In the genomic region with DNA sequence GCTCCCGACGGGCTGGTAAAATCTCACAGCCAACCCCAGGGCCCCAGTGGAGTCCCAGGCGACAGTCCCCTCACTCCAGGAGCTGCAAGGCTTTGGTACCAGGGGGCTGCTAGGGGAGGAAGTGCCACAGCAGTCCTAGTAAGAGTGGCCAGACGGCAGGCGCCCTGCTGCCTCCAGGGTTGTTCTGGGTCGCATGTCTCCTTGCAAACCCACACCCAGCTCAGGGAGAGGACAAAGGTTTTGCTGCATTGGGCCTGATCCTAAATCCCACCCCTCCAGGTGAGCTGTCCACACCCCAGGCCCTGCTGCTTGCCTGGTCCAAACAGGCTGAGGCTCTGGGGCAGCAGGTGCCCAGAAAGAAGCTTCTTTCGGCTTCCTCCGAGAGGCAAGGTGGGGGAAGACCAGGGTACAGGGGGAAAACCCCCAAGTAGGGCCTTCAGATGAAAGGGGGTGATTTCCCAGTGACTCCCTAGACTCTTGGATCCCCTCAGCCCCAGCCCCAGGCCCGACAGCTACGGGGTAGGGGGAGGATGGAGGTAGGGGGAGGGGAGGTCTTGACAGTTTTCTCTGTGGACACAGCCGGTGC, we compare ENCODE assay signal across 9 cellular contexts. TPM values are rescaled to one million over a fixed set of nuclear protein-coding genes. Genes with fewer than 3 reads are reported as not detected.
DNase-seq lines count a peak whose midpoint lies in the region; ATAC-seq and TF ChIP-seq lines count a peak whose summit lies in the region.
"Had no signal": no experiment of that assay in that cellular context is flagged by ENCODE, and none has a peak within 500 bp of the region (broad histone marks: within the 10 kb centered on the region; RNA-seq: fewer than 3 reads in every experiment).

No MANE protein-coding gene starts in this region.

- no peak overlapping the region for H3K27ac ChIP-seq in uterus
- H3K27ac ChIP-seq in substantia nigra (ENCODE audit: low read depth, low read length, poor library complexity, severe bottlenecking): no peak overlapping the region

- no peak for TF ChIP-seq CTCF in uterus (IDR thresholded peaks at IDR 0.05)

- TF ChIP-seq POLR2A in GM18526 (IDR thresholded peaks at IDR 0.05; ENCODE audit: extremely low read depth, insufficient read length): peak; percentile 13
- no peak for TF ChIP-seq POLR2A in uterus (IDR thresholded peaks at IDR 0.05)

- no peaks in the 10 kb centered on the region for H3K9me3 ChIP-seq in uterus

- H3K36me3 ChIP-seq in uterus: no peaks in the 10 kb centered on the region

- H3K4me3 ChIP-seq in uterus: no peak overlapping the region

- H3K27me3 ChIP-seq in uterus: peaks cover 0 to 2% of the 10 kb centered on the region in 2 donors

- intact Hi-C loops in left cardiac atrium (cut with DNase I) (no loop called here), uterus (cut with DNase I; ENCODE audit: low total_unique reads) (no loop called here)

- ATAC-seq in HG03135 (IDR thresholded peaks at IDR 0.05; ENCODE audit: unreplicated experiment) (peak; percentile 56), left cardiac atrium (no peak), GM19467 (IDR thresholded peaks at IDR 0.05; ENCODE audit: unreplicated experiment) (no peak)

- no peaks in the 10 kb centered on the region for H3K4me1 ChIP-seq in uterus

- DNase-seq in ELF-1 (ENCODE audit: low read depth, low spot score) (peak; percentile 49), left cardiac atrium (peak; percentile 4), uterus (no peak), CD1c-positive myeloid dendritic cell (ENCODE audit: extremely low spot score) (no peak), substantia nigra (lab: John Stamatoyannopoulos, UW) (no peak)
- DNase-seq: NCI-H1417 had no signal

RNA-seq across cellular contexts. Expression of gene KCP, which starts 4.2 kb away (rescaled TPM):
- under 1 TPM; 0.31 to 0.50 TPM for total RNA-seq in left cardiac atrium
- 1 to 10 TPM in 1 of 4 donors, under 1 TPM in 1, not detected in 2; 0.18 to 3.5 TPM for total RNA-seq in uterus

RNA-seq across cellular contexts. Expression of gene IRF5, which starts 23.1 kb away (rescaled TPM):
- 1 to 10 TPM; 4.6 to 5.6 TPM for total RNA-seq in left cardiac atrium
- 10 to 100 TPM in 1 of 4 donors, 1 to 10 TPM in 3; 2.0 to 52.5 (median 4.5) TPM for total RNA-seq in uterus

RNA-seq across cellular contexts. Expression of gene ATP6V1F, which starts 52.0 kb away (rescaled TPM):
- total RNA-seq in left cardiac atrium (100 to 1,000 TPM; 117 to 119 TPM), uterus (100 to 1,000 TPM in 1 of 4 donors, 10 to 100 TPM in 3; 31.2 to 137 (median 61.3) TPM)

Comparison
In these comparisons a context has a peak if more than half of its experiments do, and no peak if none do; other contexts are left out.
1. DNase-seq: peak in ELF-1 (single experiment) and left cardiac atrium (single experiment); none in uterus (0 of 2), CD1c-positive myeloid dendritic cell (single experiment) and substantia nigra (0 of 49).